ENCODE assay signal across 9 cellular contexts in genomic region chr6:20173833-20174796, GRCh38. TPM values are rescaled to one million over a fixed set of nuclear protein-coding genes. Genes with fewer than 3 reads are reported as not detected.
DNase-seq lines count a peak whose midpoint lies in the region; ATAC-seq and TF ChIP-seq lines count a peak whose summit lies in the region.
"Had no signal": no experiment of that assay in that cellular context is flagged by ENCODE, and none has a peak within 500 bp of the region (broad histone marks: within the 10 kb centered on the region; RNA-seq: fewer than 3 reads in every experiment).

No MANE protein-coding gene starts in this region.

- peak; percentile 6 for DNase-seq in activated CD4-positive, alpha-beta T cell treated with anti-CD3 and anti-CD28 coated beads, Interleukin-2, amount 10 ng/mL, durations not matched to agents 7 days and 5 days
- DNase-seq in activated CD4-positive, alpha-beta T cell treated with anti-CD3 and anti-CD28 coated beads, Interleukin-2, amount 50 U/mL, for 48 hours = no peak
- DNase-seq in SIG-M5 (lab: John Stamatoyannopoulos, UW) = peak; percentile 13
- DNase-seq in natural killer cell = no peak
- DNase-seq in testis = no peak
- no peak for DNase-seq in DMS 273 (lab: John Stamatoyannopoulos, UW; ENCODE audit: unreplicated experiment)
- DNase-seq in posterior vena cava (ENCODE audit: low spot score) = no peak
- DNase-seq: stimulated activated CD4-positive, alpha-beta T cell treated with anti-CD3 and anti-CD28 coated beads, Interleukin-4, amount 100 ng/mL, for 4 hours had no signal

- intact Hi-C loops in natural killer cell (cut with micrococcal nuclease) (no loop called here), testis (cut with DNase I; ENCODE audit: low total_unique reads) (no loop called here), posterior vena cava (cut with DNase I) (no loop called here)

- peak overlapping the region; percentile 79 for H3K27ac Mint-ChIP-seq in activated CD4-positive, alpha-beta T cell treated with anti-CD3 and anti-CD28 coated beads, Interleukin-2, amount 10 ng/mL, durations not matched to agents 7 days and 5 days
- peak overlapping the region in 1 of 2 donors; percentile 71 for H3K27ac Mint-ChIP-seq in natural killer cell

- H3K36me3 ChIP-seq in testis (ENCODE audit: low read depth, missing control alignments) = no peaks in the 10 kb centered on the region

- TF ChIP-seq POLR2A in testis (IDR thresholded peaks at IDR 0.05) = no peak

- H3K27me3 ChIP-seq in testis = no peaks in the 10 kb centered on the region

- CTCF ChIA-PET in activated CD4-positive, alpha-beta T cell treated with anti-CD3 and anti-CD28 coated beads, Interleukin-2, amount 10 ng/mL, durations not matched to agents 7 days and 5 days (lab: Charles Lee) = interaction anchor here (1.4 kb wide), 1 partner anchor 8 kb away, joined by 6 read pairs; no protein-coding TSS in a partner anchor

- no peak for TF ChIP-seq CTCF in natural killer cell (IDR thresholded peaks at IDR 0.05)
- TF ChIP-seq CTCF in testis (IDR thresholded peaks at IDR 0.05) = no peak

- H3K36me3 Mint-ChIP-seq in activated CD4-positive, alpha-beta T cell treated with anti-CD3 and anti-CD28 coated beads, Interleukin-2, amount 10 ng/mL, durations not matched to agents 7 days and 5 days (ENCODE audit: low read depth) = peaks cover 11% of the 10 kb centered on the region
- no peaks in the 10 kb centered on the region for H3K36me3 Mint-ChIP-seq in natural killer cell

- peak overlapping the region; percentile 53 for H3K4me3 Mint-ChIP-seq in activated CD4-positive, alpha-beta T cell treated with anti-CD3 and anti-CD28 coated beads, Interleukin-2, amount 10 ng/mL, durations not matched to agents 7 days and 5 days
- no peak overlapping the region for H3K4me3 Mint-ChIP-seq in natural killer cell

- ATAC-seq in HG02943 (IDR thresholded peaks at IDR 0.05; ENCODE audit: low read depth, unreplicated experiment) (peak; percentile 83), natural killer cell (peak in 2 of 3 donors; percentile 48 to 75)

- H3K4me1 ChIP-seq in testis = no peaks in the 10 kb centered on the region

- H3K27ac ChIP-seq in testis = no peak overlapping the region

- POLR2A ChIA-PET in activated CD4-positive, alpha-beta T cell treated with anti-CD3 and anti-CD28 coated beads, Interleukin-2, amount 10 ng/mL, durations not matched to agents 7 days and 5 days (lab: Charles Lee) = no interaction called here

- no peak overlapping the region for H3K4me3 ChIP-seq in testis

- no peaks in the 10 kb centered on the region for H3K9me3 ChIP-seq in testis

- 84 to 85% methylated on average over 13 of the region's 13 CpGs for WGBS in testis, 2 donors

- H3K27me3 Mint-ChIP-seq in activated CD4-positive, alpha-beta T cell treated with anti-CD3 and anti-CD28 coated beads, Interleukin-2, amount 10 ng/mL, durations not matched to agents 7 days and 5 days = no peaks in the 10 kb centered on the region
- peaks cover 0 to 5% of the 10 kb centered on the region in 2 donors for H3K27me3 Mint-ChIP-seq in natural killer cell (ENCODE audit: low read depth in 2 of 2)

- peaks cover 35% of the 10 kb centered on the region for H3K4me1 Mint-ChIP-seq in activated CD4-positive, alpha-beta T cell treated with anti-CD3 and anti-CD28 coated beads, Interleukin-2, amount 10 ng/mL, durations not matched to agents 7 days and 5 days
- peaks cover 14 to 22% of the 10 kb centered on the region in 2 donors for H3K4me1 Mint-ChIP-seq in natural killer cell

- H3K9me3 Mint-ChIP-seq in activated CD4-positive, alpha-beta T cell treated with anti-CD3 and anti-CD28 coated beads, Interleukin-2, amount 10 ng/mL, durations not matched to agents 7 days and 5 days = no peaks in the 10 kb centered on the region
- no peaks in the 10 kb centered on the region for H3K9me3 Mint-ChIP-seq in natural killer cell

RNA-seq across cellular contexts. Expression of gene MBOAT1, which starts 38.2 kb away (rescaled TPM):
- total RNA-seq in activated CD4-positive, alpha-beta T cell treated with anti-CD3 and anti-CD28 coated beads, Interleukin-2, amount 10 ng/mL, durations not matched to agents 7 days and 5 days = 10 to 100 TPM; 30.6 to 33.0 TPM
- total RNA-seq in natural killer cell (1 to 10 TPM; 3.6 to 7.5 (median 5.2) TPM), testis (1 to 10 TPM; 4.1 to 5.3 TPM), posterior vena cava (1 to 10 TPM; 6.1 to 8.7 TPM)
- 4.5 TPM for polyA plus RNA-seq in testis (ENCODE audit: insufficient read depth, low read depth, low replicate concordance)

Comparison
In these comparisons a context has a peak if more than half of its experiments do, and no peak if none do; other contexts are left out.
1. DNase-seq: peak in activated CD4-positive, alpha-beta T cell treated with anti-CD3 and anti-CD28 coated beads, Interleukin-2, amount 10 ng/mL, durations not matched to agents 7 days and 5 days (single experiment) and SIG-M5 (single experiment); none in activated CD4-positive, alpha-beta T cell treated with anti-CD3 and anti-CD28 coated beads, Interleukin-2, amount 50 U/mL, for 48 hours (0 of 2), natural killer cell (single experiment), testis (single experiment), DMS 273 (single experiment) and posterior vena cava (single experiment).